ENCODE assay signal across 1 cellular context in the genomic region with DNA sequence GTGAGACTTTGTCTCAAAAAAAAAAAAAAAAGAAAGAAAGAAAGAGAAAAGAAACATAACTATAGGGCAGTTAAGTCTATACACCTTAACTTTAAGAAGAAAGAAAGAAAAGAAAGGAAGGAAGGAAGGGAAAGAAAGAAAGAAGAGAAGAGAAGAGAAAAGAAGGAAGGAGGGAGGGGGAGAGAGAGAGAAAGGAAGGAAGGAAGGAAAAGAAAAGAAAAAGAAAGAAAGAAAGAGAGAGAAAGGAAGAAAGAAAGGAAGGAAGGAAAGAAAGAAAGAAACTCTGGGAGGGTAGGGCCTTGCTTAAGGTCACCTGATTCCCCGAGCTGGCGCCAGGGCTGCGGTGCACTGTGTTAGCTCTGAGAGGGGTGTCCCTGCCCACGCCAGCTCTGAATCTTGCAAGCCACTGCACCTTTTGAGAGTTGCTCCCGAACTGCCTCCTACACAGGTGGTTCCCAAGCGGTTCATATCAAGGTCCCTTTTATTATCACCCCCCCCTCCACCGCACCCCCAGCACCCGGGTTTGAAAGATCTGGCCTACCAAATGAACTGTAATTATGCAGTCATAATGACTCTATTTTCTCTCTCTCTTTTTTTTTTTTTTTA.
TF ChIP-seq lines count a peak whose summit lies in the region.

No MANE protein-coding gene starts in this region.

TF ChIP-seq in K562, 482 proteins besides CTCF, POLR2A, EP300 and RAD21:
- TF ChIP-seq MAZ (CRISPR knock-in tag; conservative IDR thresholded peaks at IDR 0.05 in 1 of 2, IDR thresholded peaks at IDR 0.05 in 1 of 2) (no peak), FOXK2 (conservative IDR thresholded peaks at IDR 0.05 in 1 of 2, IDR thresholded peaks at IDR 0.05 in 1 of 2; ENCODE audit: low read depth in 2 of 2) (no peak)
- TF ChIP-seq, protein P1, sequence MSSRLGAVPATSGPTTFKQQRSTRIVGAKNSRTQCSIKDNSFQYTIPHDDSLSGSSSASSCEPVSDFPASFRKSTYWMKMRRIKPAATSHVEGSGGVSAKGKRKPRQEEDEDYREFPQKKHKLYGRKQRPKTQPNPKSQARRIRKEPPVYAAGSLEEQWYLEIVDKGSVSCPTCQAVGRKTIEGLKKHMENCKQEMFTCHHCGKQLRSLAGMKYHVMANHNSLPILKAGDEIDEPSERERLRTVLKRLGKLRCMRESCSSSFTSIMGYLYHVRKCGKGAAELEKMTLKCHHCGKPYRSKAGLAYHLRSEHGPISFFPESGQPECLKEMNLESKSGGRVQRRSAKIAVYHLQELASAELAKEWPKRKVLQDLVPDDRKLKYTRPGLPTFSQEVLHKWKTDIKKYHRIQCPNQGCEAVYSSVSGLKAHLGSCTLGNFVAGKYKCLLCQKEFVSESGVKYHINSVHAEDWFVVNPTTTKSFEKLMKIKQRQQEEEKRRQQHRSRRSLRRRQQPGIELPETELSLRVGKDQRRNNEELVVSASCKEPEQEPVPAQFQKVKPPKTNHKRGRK (tag; IDR thresholded peaks at IDR 0.05), result peak; percentile 94
